ENCODE assay signal across 1 cellular context in the genomic region with DNA sequence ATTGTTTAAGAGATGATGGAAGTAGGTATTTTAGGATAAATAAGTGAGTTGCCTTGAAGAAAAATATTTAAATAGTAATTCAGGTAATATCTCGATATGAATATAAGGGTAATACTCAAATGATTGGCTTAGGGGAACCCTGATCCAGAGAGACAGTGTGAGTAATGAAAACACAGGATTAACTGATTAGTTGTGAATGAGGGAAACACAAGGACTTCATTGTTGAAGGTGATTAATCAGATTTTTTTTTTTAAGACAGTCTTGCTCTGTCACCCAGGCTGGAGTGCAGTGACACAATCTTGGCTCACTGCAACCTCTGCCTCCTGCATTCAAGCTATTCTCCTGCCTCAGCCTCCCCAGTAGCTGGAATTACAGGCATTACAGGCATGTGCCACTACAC.
TF ChIP-seq lines count a peak whose summit lies in the region.

No MANE protein-coding gene starts in this region.

TF ChIP-seq in K562, 482 proteins besides CTCF, POLR2A, EP300 and RAD21 (continued from another document):
- TF ChIP-seq, protein P1, sequence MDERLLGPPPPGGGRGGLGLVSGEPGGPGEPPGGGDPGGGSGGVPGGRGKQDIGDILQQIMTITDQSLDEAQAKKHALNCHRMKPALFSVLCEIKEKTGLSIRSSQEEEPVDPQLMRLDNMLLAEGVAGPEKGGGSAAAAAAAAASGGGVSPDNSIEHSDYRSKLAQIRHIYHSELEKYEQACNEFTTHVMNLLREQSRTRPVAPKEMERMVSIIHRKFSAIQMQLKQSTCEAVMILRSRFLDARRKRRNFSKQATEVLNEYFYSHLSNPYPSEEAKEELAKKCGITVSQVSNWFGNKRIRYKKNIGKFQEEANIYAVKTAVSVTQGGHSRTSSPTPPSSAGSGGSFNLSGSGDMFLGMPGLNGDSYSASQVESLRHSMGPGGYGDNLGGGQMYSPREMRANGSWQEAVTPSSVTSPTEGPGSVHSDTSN (CRISPR knock-in tag; IDR thresholded peaks at IDR 0.05; ENCODE audit: low read depth): no peak
- TF ChIP-seq, protein P1 (tag; conservative IDR thresholded peaks at IDR 0.05; ENCODE audit: low read depth): 0 out of 2 replicates have a peak, but pooled peaks have one; percentile 14
